15 cellular contexts compared by ENCODE assay signal in the genomic region with DNA sequence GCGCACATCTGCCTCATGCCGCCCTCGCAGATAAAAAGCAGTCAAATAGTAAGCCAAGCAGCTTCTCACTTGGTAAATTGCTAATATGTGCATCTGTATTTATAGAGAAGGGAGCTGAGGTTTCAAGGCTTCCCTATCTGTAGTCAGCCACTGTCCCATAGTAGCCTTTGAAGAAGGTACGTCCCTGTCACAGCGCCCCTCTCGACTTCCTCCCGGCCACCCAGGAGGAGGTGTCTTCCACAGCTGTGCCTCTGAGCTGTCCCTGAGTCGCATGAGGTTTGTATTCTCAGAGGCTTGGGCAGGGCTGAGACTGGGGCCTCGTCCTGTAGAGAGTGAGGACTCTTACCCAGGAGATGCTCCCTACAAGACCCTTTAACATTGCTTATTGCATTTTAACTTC. TPM values are rescaled to one million over a fixed set of nuclear protein-coding genes. Genes with fewer than 3 reads are reported as not detected.
DNase-seq lines count a peak whose midpoint lies in the region; ATAC-seq and TF ChIP-seq lines count a peak whose summit lies in the region.
"Had no signal": no experiment of that assay in that cellular context is flagged by ENCODE, and none has a peak within 500 bp of the region (broad histone marks: within the 10 kb centered on the region; RNA-seq: fewer than 3 reads in every experiment).

No MANE protein-coding gene starts in this region.

- TF ChIP-seq POLR2A in adrenal gland (IDR thresholded peaks at IDR 0.05) (no peak), testis (IDR thresholded peaks at IDR 0.05) (no peak)

- H3K4me1 ChIP-seq in adrenal gland (replicated peaks in 1 of 2): peaks cover 11 to 25% of the 10 kb centered on the region in 2 donors
- H3K4me1 ChIP-seq in testis: peaks cover 78% of the 10 kb centered on the region

- peaks cover 2% of the 10 kb centered on the region for H3K4me1 Mint-ChIP-seq in stimulated activated naive CD8-positive, alpha-beta T cell treated with anti-CD3 and anti-CD28 coated beads, Interleukin-15, amount 100 ng/mL, for 72 hours
- no peaks in the 10 kb centered on the region for H3K4me1 Mint-ChIP-seq in activated T-helper 1 cell treated with anti-CD3 and anti-CD28 coated beads, Interleukin-12 subunit alpha, Interleukin-12 subunit beta, Interleukin-2, Interleukin-4 antibody, amounts not matched to agents 30 ng/mL and 10 ng/mL and 1 ng/mL, durations not matched to agents 14 hours and 24 hours and 36 hours (ENCODE audit: low read depth)

- H3K9me3 ChIP-seq in adrenal gland (replicated peaks in 1 of 3) (no peaks in the 10 kb centered on the region), testis (no peaks in the 10 kb centered on the region)
- H3K9me3 ChIP-seq: A549, SJSA1 had no signal

- no peaks in the 10 kb centered on the region for H3K36me3 Mint-ChIP-seq in activated T-helper 1 cell treated with anti-CD3 and anti-CD28 coated beads, Interleukin-12 subunit alpha, Interleukin-12 subunit beta, Interleukin-2, Interleukin-4 antibody, amounts not matched to agents 30 ng/mL and 10 ng/mL and 1 ng/mL, durations not matched to agents 14 hours and 24 hours and 36 hours (ENCODE audit: low read depth)

- intact Hi-C loops in adrenal gland (cut with DNase I) (loop anchor here in 1 of 2 donors (5.0 kb wide), 1 partner anchor 37 kb away; no protein-coding TSS in a partner anchor), testis (cut with DNase I; ENCODE audit: low total_unique reads) (no loop called here)
- intact Hi-C loops in activated T-helper 1 cell treated with anti-CD3 and anti-CD28 coated beads, Interleukin-12 subunit alpha, Interleukin-12 subunit beta, Interleukin-2, Interleukin-4 antibody, amounts not matched to agents 30 ng/mL and 10 ng/mL and 1 ng/mL, durations not matched to agents 14 hours and 24 hours and 36 hours (cut with micrococcal nuclease): no loop called here

- 58 to 68% (median 64%) methylated on average over 8 to 9 of the region's 9 CpGs for WGBS in adrenal gland, 4 donors
- WGBS in testis, 2 donors: 50 to 55% methylated on average over 9 of the region's 9 CpGs

- H3K4me3 Mint-ChIP-seq in stimulated activated naive CD8-positive, alpha-beta T cell treated with anti-CD3 and anti-CD28 coated beads, Interleukin-15, amount 100 ng/mL, for 72 hours: no peak overlapping the region
- H3K4me3 Mint-ChIP-seq in activated T-helper 1 cell treated with anti-CD3 and anti-CD28 coated beads, Interleukin-12 subunit alpha, Interleukin-12 subunit beta, Interleukin-2, Interleukin-4 antibody, amounts not matched to agents 30 ng/mL and 10 ng/mL and 1 ng/mL, durations not matched to agents 14 hours and 24 hours and 36 hours: no peak overlapping the region
- H3K4me3 Mint-ChIP-seq: H9 had no signal

- no peak for TF ChIP-seq CTCF in adrenal gland (IDR thresholded peaks at IDR 0.05)
- no peak for TF ChIP-seq CTCF in testis (IDR thresholded peaks at IDR 0.05)

- H3K9me3 Mint-ChIP-seq in stimulated activated naive CD8-positive, alpha-beta T cell treated with anti-CD3 and anti-CD28 coated beads, Interleukin-15, amount 100 ng/mL, for 72 hours: no peaks in the 10 kb centered on the region
- H3K9me3 Mint-ChIP-seq in activated T-helper 1 cell treated with anti-CD3 and anti-CD28 coated beads, Interleukin-12 subunit alpha, Interleukin-12 subunit beta, Interleukin-2, Interleukin-4 antibody, amounts not matched to agents 30 ng/mL and 10 ng/mL and 1 ng/mL, durations not matched to agents 14 hours and 24 hours and 36 hours: no peaks in the 10 kb centered on the region
- H3K9me3 Mint-ChIP-seq: H9 had no signal

- no peak for DNase-seq in stimulated activated naive CD8-positive, alpha-beta T cell treated with anti-CD3 and anti-CD28 coated beads, Interleukin-15, Interleukin-2, amounts not matched to agents 100 U/mL and 50 U/mL, for 24 hours
- no peak for DNase-seq in stimulated activated naive CD8-positive, alpha-beta T cell treated with anti-CD3 and anti-CD28 coated beads, Interleukin-15, amount 100 ng/mL, for 72 hours
- DNase-seq in adrenal gland (no peak), myocyte (ENCODE audit: low read depth) (peak; percentile 8), testis (no peak), NCI-H1436 treated with DMSO at 0.1 percent for 48 hours (lab: John Stamatoyannopoulos, UW) (no peak), COLO668 (lab: John Stamatoyannopoulos, UW; ENCODE audit: unreplicated experiment) (no peak)
- DNase-seq in activated T-helper 1 cell treated with anti-CD3 and anti-CD28 coated beads, Interleukin-12 subunit alpha, Interleukin-12 subunit beta, Interleukin-2, Interleukin-4 antibody, amounts not matched to agents 30 ng/mL and 10 ng/mL and 1 ng/mL, durations not matched to agents 14 hours and 24 hours and 36 hours (ENCODE audit: low spot score): no peak
- DNase-seq: H9, NCI-H146, NCI-H2227 treated with DMSO at 0.1 percent for 48 hours, NCI-H526, RPMI8226 had no signal

- H3K27ac Mint-ChIP-seq in stimulated activated naive CD8-positive, alpha-beta T cell treated with anti-CD3 and anti-CD28 coated beads, Interleukin-15, amount 100 ng/mL, for 72 hours: no peak overlapping the region
- H3K27ac Mint-ChIP-seq in activated T-helper 1 cell treated with anti-CD3 and anti-CD28 coated beads, Interleukin-12 subunit alpha, Interleukin-12 subunit beta, Interleukin-2, Interleukin-4 antibody, amounts not matched to agents 30 ng/mL and 10 ng/mL and 1 ng/mL, durations not matched to agents 14 hours and 24 hours and 36 hours: no peak overlapping the region

- H3K36me3 ChIP-seq in adrenal gland (replicated peaks in 1 of 2): no peaks in the 10 kb centered on the region
- H3K36me3 ChIP-seq in testis (ENCODE audit: low read depth, missing control alignments): no peaks in the 10 kb centered on the region
- H3K36me3 ChIP-seq: SJSA1 had no signal

- no peaks in the 10 kb centered on the region for H3K27me3 ChIP-seq in adrenal gland
- no peaks in the 10 kb centered on the region for H3K27me3 ChIP-seq in testis
- H3K27me3 ChIP-seq: SJSA1 had no signal

- peak; percentile 46 for ATAC-seq in stimulated activated naive CD8-positive, alpha-beta T cell treated with anti-CD3 and anti-CD28 coated beads, Interleukin-15, Interleukin-2, amounts not matched to agents 100 U/mL and 50 U/mL, for 24 hours
- no peak for ATAC-seq in stimulated activated naive CD8-positive, alpha-beta T cell treated with anti-CD3 and anti-CD28 coated beads, Interleukin-15, amount 100 ng/mL, for 72 hours
- ATAC-seq: A549 had no signal

- peak overlapping the region in 3 of 5 donors; percentile 20 to 74 (median 61) for H3K27ac ChIP-seq in adrenal gland
- peak overlapping the region; percentile 76 to 89 for H3K27ac ChIP-seq in testis
- H3K27ac ChIP-seq: SJSA1 had no signal

- no peak overlapping the region for H3K4me3 ChIP-seq in adrenal gland
- no peak overlapping the region for H3K4me3 ChIP-seq in testis
- H3K4me3 ChIP-seq: A549, SJSA1 had no signal

- H3K27me3 Mint-ChIP-seq in stimulated activated naive CD8-positive, alpha-beta T cell treated with anti-CD3 and anti-CD28 coated beads, Interleukin-15, amount 100 ng/mL, for 72 hours: no peaks in the 10 kb centered on the region
- H3K27me3 Mint-ChIP-seq in activated T-helper 1 cell treated with anti-CD3 and anti-CD28 coated beads, Interleukin-12 subunit alpha, Interleukin-12 subunit beta, Interleukin-2, Interleukin-4 antibody, amounts not matched to agents 30 ng/mL and 10 ng/mL and 1 ng/mL, durations not matched to agents 14 hours and 24 hours and 36 hours (ENCODE audit: insufficient read depth): peaks cover 2% of the 10 kb centered on the region

RNA-seq across cellular contexts. Expression of a gene that starts 49.0 kb away (rescaled TPM):
- 10 to 100 TPM; 13.8 to 68.9 (median 40.6) TPM for total RNA-seq in adrenal gland
- polyA plus RNA-seq in adrenal gland: 10 to 100 TPM; 11.7 to 57.8 (median 23.6) TPM
- 0.78 and 1.9 TPM in 2 replicates for total RNA-seq in myocyte
- 0.43 TPM for polyA plus RNA-seq in myocyte (2012)
- total RNA-seq in testis: 100 to 1,000 TPM; 113 to 212 TPM
- 73.6 TPM for polyA plus RNA-seq in testis (ENCODE audit: insufficient read depth, low read depth, low replicate concordance)
- total RNA-seq in activated T-helper 1 cell treated with anti-CD3 and anti-CD28 coated beads, Interleukin-12 subunit alpha, Interleukin-12 subunit beta, Interleukin-2, Interleukin-4 antibody, amounts not matched to agents 30 ng/mL and 10 ng/mL and 1 ng/mL, durations not matched to agents 14 hours and 24 hours and 36 hours: 139 and 142 TPM in 2 replicates
- total RNA-seq: SJSA1 had no signal
